ENCODE assay signal across 18 cellular contexts in genomic region chr22:46963672-46964545, GRCh38.
A peak's percentile ranks its signal among the peaks of the same experiment; 100 is the strongest.
DNase-seq lines count a peak whose midpoint lies in the region; ATAC-seq and TF ChIP-seq lines count a peak whose summit lies in the region.
"Had no signal": no experiment of that assay in that cellular context is flagged by ENCODE, and none has a peak within 500 bp of the region (broad histone marks: within the 10 kb centered on the region; RNA-seq: fewer than 3 reads in every experiment).

No MANE protein-coding gene starts in this region.

- intact Hi-C loops in Right ventricle myocardium inferior (cut with DNase I) = no loop called here

- H3K4me3 ChIP-seq in right atrium auricular region (no peak overlapping the region), brain microvascular endothelial cell (ENCODE audit: low read depth, low read length) (no peak overlapping the region), foreskin fibroblast (ENCODE audit: low read depth in 1 of 2, low read length in 2 of 2) (no peak overlapping the region)
- H3K4me3 ChIP-seq: gastroesophageal sphincter, lung, suprapubic skin had no signal

- no peaks in the 10 kb centered on the region for H3K9me3 ChIP-seq in right atrium auricular region
- H3K9me3 ChIP-seq: gastroesophageal sphincter, suprapubic skin had no signal

- H3K36me3 ChIP-seq in right atrium auricular region (no peaks in the 10 kb centered on the region), brain microvascular endothelial cell (replicated peaks) (no peaks in the 10 kb centered on the region)
- H3K36me3 ChIP-seq: gastroesophageal sphincter had no signal

- no peak for TF ChIP-seq CTCF in right atrium auricular region (IDR thresholded peaks at IDR 0.05)
- no peak for TF ChIP-seq CTCF in brain microvascular endothelial cell (IDR thresholded peaks at IDR 0.05; ENCODE audit: low read depth, low read length, missing control alignments)
- no peak for TF ChIP-seq CTCF in foreskin fibroblast (IDR thresholded peaks at IDR 0.05; ENCODE audit: low read depth, low read length)

- in situ Hi-C loops in brain microvascular endothelial cell (cut with HindIII; ENCODE audit: low pct_ligation_motif_present, low sequenced_read_pairs) = no loop called here

- DNase-seq in Right ventricle myocardium inferior (ENCODE audit: missing footprints) (peak; percentile 46), right atrium auricular region (ENCODE audit: low spot score) (no peak), NCI-H345 treated with DMSO at 0.1 percent for 48 hours (lab: John Stamatoyannopoulos, UW; ENCODE audit: unreplicated experiment) (peak; percentile 67), left kidney (ENCODE audit: low read depth, low spot score) (peak; percentile 50), brain microvascular endothelial cell (no peak), foreskin fibroblast (no peak), GM19240 (ENCODE audit: insufficient read length, low spot score) (no peak), iPS-NIHi11 (ENCODE audit: low spot score) (no peak)
- DNase-seq: activated CD4-positive, CD25-positive, alpha-beta regulatory T cell; activated gamma-delta T cell treated with Interleukin-2 at 50 U/mL for 16 hours; anterior cingulate cortex; C1 segment of cervical spinal cord; H7; naive thymus-derived CD8-positive, alpha-beta T cell; NCI-H524 had no signal

- H3K27ac ChIP-seq in right atrium auricular region (no peak overlapping the region), brain microvascular endothelial cell (no peak overlapping the region)
- H3K27ac ChIP-seq: gastroesophageal sphincter, suprapubic skin had no signal

- no peak for ATAC-seq in Right ventricle myocardium inferior
- ATAC-seq: gastroesophageal sphincter; naive thymus-derived CD8-positive, alpha-beta T cell had no signal

- peaks cover 0 to 4% of the 10 kb centered on the region in 2 donors for H3K4me1 ChIP-seq in right atrium auricular region
- H3K4me1 ChIP-seq: gastroesophageal sphincter, suprapubic skin had no signal

- H3K27me3 ChIP-seq in right atrium auricular region = no peaks in the 10 kb centered on the region
- no peaks in the 10 kb centered on the region for H3K27me3 ChIP-seq in brain microvascular endothelial cell (replicated peaks)
- H3K27me3 ChIP-seq: gastroesophageal sphincter, suprapubic skin had no signal

Comparison
In these comparisons a context has a peak if more than half of its experiments do, and no peak if none do; other contexts are left out.
1. DNase-seq: peak in Right ventricle myocardium inferior (single experiment), NCI-H345 treated with DMSO at 0.1 percent for 48 hours (single experiment) and left kidney (single experiment); none in right atrium auricular region (single experiment), brain microvascular endothelial cell (single experiment), foreskin fibroblast (0 of 2), GM19240 (single experiment) and iPS-NIHi11 (single experiment).